10 cellular contexts compared by ENCODE assay signal in the genomic region with DNA sequence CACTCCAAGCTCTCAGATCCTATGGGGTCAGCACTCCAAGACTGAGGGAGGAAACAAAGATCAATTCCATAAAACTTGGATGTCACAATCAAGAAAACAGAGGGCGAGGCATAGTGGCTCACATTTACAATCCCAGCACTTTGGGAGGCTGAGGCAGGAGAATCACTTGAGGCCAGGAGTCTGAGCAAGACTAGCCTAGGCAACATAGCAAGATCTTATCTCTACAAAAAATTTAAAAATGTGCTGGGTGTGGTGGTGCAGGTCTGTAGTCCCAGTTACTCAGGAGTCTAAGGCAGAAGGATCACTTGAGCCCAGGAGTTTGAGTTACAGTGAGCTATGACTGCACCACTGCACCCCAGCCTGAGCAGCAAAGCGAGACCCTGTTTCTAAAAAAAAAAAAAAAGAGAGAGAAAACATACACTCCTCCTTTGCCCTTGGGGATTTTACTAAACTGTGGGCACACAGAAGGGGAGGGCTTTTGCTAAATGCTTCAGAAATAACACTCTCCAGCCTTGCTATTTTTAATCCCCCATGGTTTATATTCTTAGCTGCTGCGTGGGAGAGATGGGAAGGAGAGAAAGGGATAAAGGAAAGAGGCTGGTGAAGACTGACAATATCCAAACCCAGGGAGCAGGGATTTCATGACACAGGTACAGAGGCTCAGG. TPM values are rescaled to one million over a fixed set of nuclear protein-coding genes. Genes with fewer than 3 reads are reported as not detected.
DNase-seq lines count a peak whose midpoint lies in the region; ATAC-seq and TF ChIP-seq lines count a peak whose summit lies in the region.
"Had no signal": no experiment of that assay in that cellular context is flagged by ENCODE, and none has a peak within 500 bp of the region (broad histone marks: within the 10 kb centered on the region; RNA-seq: fewer than 3 reads in every experiment).

No MANE protein-coding gene starts in this region.

- H3K27me3 ChIP-seq in BLaER1 (no peaks in the 10 kb centered on the region), PC-9 (ENCODE audit: insufficient read depth, low read depth) (no peaks in the 10 kb centered on the region), dorsolateral prefrontal cortex (no peaks in the 10 kb centered on the region), neutrophil (no peaks in the 10 kb centered on the region)

- peaks cover 44% of the 10 kb centered on the region for H3K79me2 ChIP-seq in PC-9 (ENCODE audit: low read depth)

- peak; percentile 14 to 52 for DNase-seq in PC-9
- no peak for DNase-seq in dorsolateral prefrontal cortex
- DNase-seq in SKM-1 (lab: John Stamatoyannopoulos, UW; ENCODE audit: unreplicated experiment) = no peak
- DNase-seq in kidney tubule cell (ENCODE audit: low spot score) = no peak
- DNase-seq: midbrain had no signal

- intact Hi-C loops in PC-9 (cut with micrococcal nuclease; ENCODE audit: unreplicated experiment) (no loop called here), dorsolateral prefrontal cortex (cut with DNase I) (no loop called here)

- CTCF ChIA-PET in PC-9 (lab: Charles Lee) = interaction anchor here (0.6 kb wide), 1 partner anchor 44 kb away, joined by 3 read pairs; no protein-coding TSS in a partner anchor

- peaks cover 89% of the 10 kb centered on the region for H3F3A ChIP-seq in PC-9 (ENCODE audit: insufficient read depth, low read depth)

- peak overlapping the region; percentile 68 for H3K9ac ChIP-seq in BLaER1

- H3K27ac ChIP-seq in BLaER1 (peak overlapping the region; percentile 72), PC-9 (peak overlapping the region; percentile 99), dorsolateral prefrontal cortex (peak overlapping the region; percentile 62 to 100 (median 95)), neutrophil (peak overlapping the region; percentile 74)

- ATAC-seq in GM19467 (IDR thresholded peaks at IDR 0.05; ENCODE audit: unreplicated experiment) (no peak), HG02588 (IDR thresholded peaks at IDR 0.05; ENCODE audit: unreplicated experiment) (no peak)

- H3K4me3 ChIP-seq in BLaER1 (peak overlapping the region; percentile 47), PC-9 (peak overlapping the region; percentile 36; the same call in 1 of the 2 replicates), dorsolateral prefrontal cortex (peak overlapping the region in 15 of 59 donors; percentile 2 to 43 (median 17)), neutrophil (ENCODE audit: low read depth in 1 of 2, low read length in 1 of 2) (no peak overlapping the region)

- H3K4me1 ChIP-seq in BLaER1 (peaks cover 64% of the 10 kb centered on the region), PC-9 (replicated peaks; ENCODE audit: insufficient read depth) (peaks cover 38% of the 10 kb centered on the region), neutrophil (ENCODE audit: control insufficient read depth in 1 of 2, insufficient read depth in 1 of 2, low read depth in 1 of 2, low read length in 1 of 2) (peaks cover 23 to 27% of the 10 kb centered on the region in 2 experiments)

- TF ChIP-seq CTCF in PC-9 (conservative IDR thresholded peaks at IDR 0.05) = no peak
- no peak for TF ChIP-seq CTCF in dorsolateral prefrontal cortex (IDR thresholded peaks at IDR 0.05 in 54 of 56, conservative IDR thresholded peaks at IDR 0.05 in 2 of 56; ENCODE audit: low read depth in 1 of 56, partially characterized antibody in 56 of 56)
- no peak for TF ChIP-seq CTCF in neutrophil (IDR thresholded peaks at IDR 0.05)

- H2AFZ ChIP-seq in PC-9 = no peak overlapping the region

- peaks cover 99% of the 10 kb centered on the region for H3K36me3 ChIP-seq in BLaER1
- peaks cover 67% of the 10 kb centered on the region for H3K36me3 ChIP-seq in PC-9 (ENCODE audit: low read depth)
- H3K36me3 ChIP-seq in neutrophil = peaks cover 99% of the 10 kb centered on the region

- H3K9me2 ChIP-seq in PC-9 (ENCODE audit: insufficient read depth) = no peaks in the 10 kb centered on the region

- no TSS peak for BruUV-seq in PC-9 (replicated peaks; lab: Mats Ljungman, UMichigan)

- H3K4me2 ChIP-seq in BLaER1 = peak overlapping the region; percentile 96
- peak overlapping the region; percentile 80 for H3K4me2 ChIP-seq in PC-9

- no peaks in the 10 kb centered on the region for H3K9me3 ChIP-seq in BLaER1
- H3K9me3 ChIP-seq in PC-9 (ENCODE audit: insufficient read depth, low read depth) = no peaks in the 10 kb centered on the region
- H3K9me3 ChIP-seq in neutrophil = no peaks in the 10 kb centered on the region

- H4K20me1 ChIP-seq in BLaER1 (peaks cover 99% of the 10 kb centered on the region), PC-9 (ENCODE audit: insufficient read depth) (peaks cover 2% of the 10 kb centered on the region)

- POLR2A ChIA-PET in PC-9 (lab: Charles Lee; ENCODE audit: unreplicated experiment) = interaction anchor here (0.6 kb wide), 1 partner anchor 13 kb away, joined by 5 read pairs; no protein-coding TSS in a partner anchor

RNA-seq across cellular contexts. Expression of gene ARHGEF2, which starts 18.1 kb away (rescaled TPM):
- total RNA-seq in PC-9 (2021) (85.0 and 93.9 TPM in 2 replicates), dorsolateral prefrontal cortex (100 to 1,000 TPM; 113 to 323 (median 165) TPM)

RNA-seq across cellular contexts. Expression of gene RXFP4, which starts 18.8 kb away (rescaled TPM):
- total RNA-seq in PC-9 (2021) (0.33 TPM in 1 of 2 replicates, not detected in the other), dorsolateral prefrontal cortex (not detected)
- total RNA-seq: fibroblast of villous mesenchyme had no signal

RNA-seq across cellular contexts. Expression of gene KHDC4, which starts 26.0 kb away (rescaled TPM):
- total RNA-seq in PC-9 (2021) (63.4 and 68.8 TPM in 2 replicates), dorsolateral prefrontal cortex (10 to 100 TPM; 33.7 to 80.2 (median 50.9) TPM)

RNA-seq across cellular contexts. Expression of gene RIT1, which starts 49.1 kb away (rescaled TPM):
- total RNA-seq in PC-9 (2021) (55.8 and 59.2 TPM in 2 replicates), dorsolateral prefrontal cortex (10 to 100 TPM; 13.3 to 34.9 (median 21.2) TPM)

Comparison
In these comparisons a context has a peak if more than half of its experiments do, and no peak if none do; other contexts are left out.
1. H3K4me3 ChIP-seq: peak in BLaER1 (single experiment) and PC-9 (single experiment); none in neutrophil (0 of 2).
2. DNase-seq: peak in PC-9 (2 of 2); none in dorsolateral prefrontal cortex (0 of 10), SKM-1 (single experiment) and kidney tubule cell (single experiment).
3. Peak in every context shown above with its lines, with median percentiles within 50 percentile points of each other: H3K27ac ChIP-seq.